In the genomic region with DNA sequence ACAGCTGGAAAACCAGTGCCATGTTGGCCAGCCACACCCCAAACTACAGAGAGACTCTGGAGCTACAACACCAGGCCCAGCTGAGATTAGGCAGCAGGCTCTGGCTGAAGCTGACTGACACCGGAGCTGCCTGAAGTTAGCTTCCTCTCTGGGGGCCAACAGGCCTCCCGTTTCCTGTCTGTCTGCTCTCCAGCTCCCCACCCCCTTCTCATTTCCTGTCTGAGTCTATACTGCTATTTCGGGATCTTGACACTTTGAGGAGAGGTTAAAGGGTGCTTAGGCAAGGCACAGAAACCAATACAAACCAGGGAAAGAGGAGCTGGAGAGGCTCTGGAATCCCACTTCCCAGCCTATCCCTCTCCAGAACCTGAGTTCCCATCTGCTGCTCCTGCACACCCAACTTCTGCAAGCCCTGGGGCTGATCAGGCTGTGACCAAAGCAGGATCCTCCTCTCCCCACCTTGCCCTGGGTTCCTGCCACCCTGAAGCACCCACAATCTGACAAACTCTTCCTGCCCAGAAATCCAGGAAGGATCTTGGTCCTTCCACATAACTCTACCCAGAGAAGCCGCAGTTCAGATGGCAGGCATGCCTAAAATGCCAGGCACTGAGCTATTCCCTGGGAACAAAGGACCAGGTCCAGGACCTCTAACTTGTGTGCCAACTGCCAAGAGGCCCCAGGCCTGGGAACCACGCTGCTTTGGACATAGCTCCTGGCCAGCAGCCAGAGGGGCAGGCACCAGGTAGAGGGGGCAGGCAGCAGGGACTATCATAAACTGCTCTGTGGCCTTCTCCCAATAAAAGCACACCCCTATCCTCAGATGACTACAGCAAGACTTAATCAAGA, we compare ENCODE assay signal across 8 cellular contexts. TPM values are rescaled to one million over a fixed set of nuclear protein-coding genes. Genes with fewer than 3 reads are reported as not detected.
A peak's percentile ranks its signal among the peaks of the same experiment; 100 is the strongest.
DNase-seq lines count a peak whose midpoint lies in the region; ATAC-seq and TF ChIP-seq lines count a peak whose summit lies in the region.

No MANE protein-coding gene starts in this region.

- peak overlapping the region in 2 of 4 donors; percentile 61 to 64 for H3K27ac ChIP-seq in body of pancreas

- ATAC-seq in GM19438 (IDR thresholded peaks at IDR 0.05; ENCODE audit: low read depth, unreplicated experiment) (peak; percentile 61), body of pancreas (peak; percentile 59), HG03520 (IDR thresholded peaks at IDR 0.05; ENCODE audit: unreplicated experiment) (no peak)

- DNase-seq in BJ (ENCODE audit: low read depth) (peak; percentile 39), HS-27A (ENCODE audit: low read depth) (peak; percentile 36), T-helper 22 cell (ENCODE audit: low read depth) (peak; percentile 67), body of pancreas (peak in 3 of 4 donors; percentile 39 to 76 (median 49)), kidney tubule cell (ENCODE audit: low spot score) (peak; percentile 73)
- DNase-seq in stimulated activated CD4-positive, alpha-beta T cell treated with anti-CD3 and anti-CD28 coated beads, Interleukin-4, amount 100 ng/mL, for 24 hours = peak; percentile 73

- H3K9me3 ChIP-seq in body of pancreas = no peaks in the 10 kb centered on the region

- WGBS in body of pancreas, 2 donors = 50 to 59% methylated on average over 5 of the region's 5 CpGs

- peak in 1 of 3 donors; percentile 24 for TF ChIP-seq POLR2A in body of pancreas (IDR thresholded peaks at IDR 0.05)

- intact Hi-C loops in body of pancreas (cut with DNase I) = no loop called here

- peaks cover 5% of the 10 kb centered on the region; the same call in 1 of the 2 replicates for H3K36me3 ChIP-seq in BJ (ENCODE audit: control insufficient read depth, insufficient read depth, low read length)
- H3K36me3 ChIP-seq in body of pancreas (replicated peaks in 1 of 2; ENCODE audit: insufficient read depth in 1 of 2, low read depth in 2 of 2) = no peaks in the 10 kb centered on the region

- H3K27me3 ChIP-seq in BJ (ENCODE audit: control insufficient read depth, insufficient read depth, low read length) (no peaks in the 10 kb centered on the region), body of pancreas (no peaks in the 10 kb centered on the region)

- POLR2A ChIA-PET in BJ (lab: Charles Lee) = interaction anchor here (0.6 kb wide), 1 partner anchor 11 kb away, joined by 3 read pairs; no protein-coding TSS in a partner anchor

- H3K4me3 ChIP-seq in BJ (ENCODE audit: low read depth, low read length) (no peak overlapping the region), body of pancreas (no peak overlapping the region)

- H3K4me1 ChIP-seq in body of pancreas = peaks cover 8% of the 10 kb centered on the region

- TF ChIP-seq CTCF in BJ (IDR thresholded peaks at IDR 0.05; ENCODE audit: insufficient read depth, low read depth, low read length) (no peak), body of pancreas (IDR thresholded peaks at IDR 0.05) (no peak)

- CTCF ChIA-PET in BJ (lab: Yijun Ruan, JAX) = interaction anchor here (0.6 to 3.1 kb wide), 8 partner anchors 9 to 61 kb away, joined by 3 to 11 read pairs (median 4); partner anchors contain the start of gene PRPF40B

RNA-seq across cellular contexts. Expression of gene PRPF40B, which starts 39.9 kb away (rescaled TPM):
- 9.8 and 15.0 TPM in 2 replicates for polyA plus RNA-seq in BJ (2011; rRNA removed)
- 7.6 and 9.8 TPM in 2 replicates for polyA minus RNA-seq in BJ (2011; rRNA and poly(A)+ RNA removed)
- total RNA-seq in body of pancreas = 1 to 10 TPM; 6.3 to 9.3 TPM

RNA-seq across cellular contexts. Expression of gene FMNL3, which starts 44.0 kb away (rescaled TPM):
- 10.6 and 13.3 TPM in 2 replicates for polyA plus RNA-seq in BJ (2011; rRNA removed)
- polyA minus RNA-seq in BJ (2011; rRNA and poly(A)+ RNA removed) = 28.3 and 32.5 TPM in 2 replicates
- 1 to 10 TPM; 3.0 to 6.2 TPM for total RNA-seq in body of pancreas

RNA-seq across cellular contexts. Expression of gene FAM186B, which starts 57.8 kb away (rescaled TPM):
- polyA plus RNA-seq in BJ (2011; rRNA removed) = 0.11 and 0.12 TPM in 2 replicates
- polyA minus RNA-seq in BJ (2011; rRNA and poly(A)+ RNA removed) = 0.28 TPM in 1 of 2 replicates, not detected in the other
- under 1 TPM in 1 of 2 donors, not detected in 1; 0.78 TPM for total RNA-seq in body of pancreas
